In genomic region chr10:132374612-132375011, GRCh38 we compare ENCODE assay signal across 19 cellular contexts. TPM values are rescaled to one million over a fixed set of nuclear protein-coding genes. Genes with fewer than 3 reads are reported as not detected.
DNase-seq lines count a peak whose midpoint lies in the region; ATAC-seq and TF ChIP-seq lines count a peak whose summit lies in the region.
"Had no signal": no experiment of that assay in that cellular context is flagged by ENCODE, and none has a peak within 500 bp of the region (broad histone marks: within the 10 kb centered on the region; RNA-seq: fewer than 3 reads in every experiment).

No MANE protein-coding gene starts in this region.

- no peak overlapping the region for H3K18ac ChIP-seq in neuronal stem cell (ENCODE audit: low read length)

- no peak overlapping the region for H2AFZ ChIP-seq in neuronal stem cell (ENCODE audit: low read length)

- H2AK5ac ChIP-seq in neuronal stem cell (ENCODE audit: low read depth, low read length), result peak overlapping the region; percentile 92

- intact Hi-C loops in CD14-positive monocyte (cut with micrococcal nuclease), result no loop called here
- intact Hi-C loops in dendritic cell treated with granulocyte-macrophage colony-stimulating factor and Interleukin-4, amounts not matched to agents 40 ng/mL and 50 ng/mL, for 4 days (cut with micrococcal nuclease), result no loop called here

- H3K9ac ChIP-seq in neuronal stem cell (ENCODE audit: low read depth, low read length, poor library complexity), result peak overlapping the region; percentile 31

- H3K4me2 ChIP-seq in neuronal stem cell (ENCODE audit: insufficient read depth, low read length, poor library complexity, severe bottlenecking), result no peak overlapping the region

- peaks cover 0 to 11% (median 0%) of the 10 kb centered on the region in 7 donors for H3K9me3 Mint-ChIP-seq in CD14-positive monocyte
- no peaks in the 10 kb centered on the region for H3K9me3 Mint-ChIP-seq in dendritic cell treated with granulocyte-macrophage colony-stimulating factor and Interleukin-4, amounts not matched to agents 40 ng/mL and 50 ng/mL, for 4 days
- H3K9me3 Mint-ChIP-seq: HFFc6 had no signal

- no peaks in the 10 kb centered on the region for H3K9me3 ChIP-seq in neuronal stem cell (replicated peaks in 1 of 2; ENCODE audit: control insufficient read depth in 2 of 2, insufficient read depth in 1 of 2, low read depth in 1 of 2, low read length in 2 of 2)

- no peaks in the 10 kb centered on the region for H3K79me1 ChIP-seq in neuronal stem cell (ENCODE audit: low read depth, low read length)

- H3K4me3 Mint-ChIP-seq in CD14-positive monocyte, result no peak overlapping the region
- no peak overlapping the region for H3K4me3 Mint-ChIP-seq in dendritic cell treated with granulocyte-macrophage colony-stimulating factor and Interleukin-4, amounts not matched to agents 40 ng/mL and 50 ng/mL, for 4 days
- H3K4me3 Mint-ChIP-seq: HFFc6 had no signal

- peaks cover 37% of the 10 kb centered on the region for H3K4me1 Mint-ChIP-seq in CD14-positive monocyte
- H3K4me1 Mint-ChIP-seq in dendritic cell treated with granulocyte-macrophage colony-stimulating factor and Interleukin-4, amounts not matched to agents 40 ng/mL and 50 ng/mL, for 4 days (ENCODE audit: low read depth), result peaks cover 54% of the 10 kb centered on the region

- peak overlapping the region; percentile 49 for H3K23ac ChIP-seq in neuronal stem cell (ENCODE audit: low read depth, low read length, poor library complexity)

- H3K4ac ChIP-seq in neuronal stem cell (ENCODE audit: low read length), result no peak overlapping the region

- H2BK120ac ChIP-seq in neuronal stem cell (ENCODE audit: low read depth, low read length), result no peak overlapping the region

- peaks cover 0 to 3% of the 10 kb centered on the region in 2 donors for H3K36me3 ChIP-seq in neuronal stem cell (replicated peaks in 1 of 2; ENCODE audit: control insufficient read depth in 2 of 2, insufficient read depth in 2 of 2, low read length in 2 of 2)

- H3K27ac Mint-ChIP-seq in CD14-positive monocyte, result peak overlapping the region in 1 of 7 donors; percentile 21
- peak overlapping the region; percentile 76 for H3K27ac Mint-ChIP-seq in dendritic cell treated with granulocyte-macrophage colony-stimulating factor and Interleukin-4, amounts not matched to agents 40 ng/mL and 50 ng/mL, for 4 days
- H3K27ac Mint-ChIP-seq: HFFc6 had no signal

- no peaks in the 10 kb centered on the region for H3K27me3 ChIP-seq in neuronal stem cell (ENCODE audit: control insufficient read depth in 3 of 3, insufficient read depth in 3 of 3, low read depth in 1 of 3, low read length in 3 of 3)

- peak overlapping the region in 1 of 2 donors; percentile 32 for H3K4me3 ChIP-seq in neuronal stem cell (ENCODE audit: low read length in 2 of 2)

- H3K36me3 Mint-ChIP-seq in CD14-positive monocyte, result peaks cover 2 to 3% of the 10 kb centered on the region in 2 donors
- peaks cover 8% of the 10 kb centered on the region for H3K36me3 Mint-ChIP-seq in dendritic cell treated with granulocyte-macrophage colony-stimulating factor and Interleukin-4, amounts not matched to agents 40 ng/mL and 50 ng/mL, for 4 days (ENCODE audit: low read depth)

- no peak overlapping the region for H2BK12ac ChIP-seq in neuronal stem cell (ENCODE audit: low read length)

- no peak overlapping the region for H3K27ac ChIP-seq in neuronal stem cell (replicated peaks; ENCODE audit: low read length)

- H3K14ac ChIP-seq in neuronal stem cell (ENCODE audit: low read length), result no peak overlapping the region

- peaks cover 2 to 8% (median 5%) of the 10 kb centered on the region in 3 donors for H3K27me3 Mint-ChIP-seq in CD14-positive monocyte (ENCODE audit: low read depth in 3 of 3)
- peaks cover 31% of the 10 kb centered on the region for H3K27me3 Mint-ChIP-seq in dendritic cell treated with granulocyte-macrophage colony-stimulating factor and Interleukin-4, amounts not matched to agents 40 ng/mL and 50 ng/mL, for 4 days

- WGBS in neuronal stem cell (ENCODE audit: extremely low coverage in 2 of 2, insufficient read length in 2 of 2, insufficient replicate concordance in 1 of 2), 2 donors, result no CpG with 5 or more reads among the region's 14 CpGs

- H2BK5ac ChIP-seq in neuronal stem cell (ENCODE audit: low read length), result peak overlapping the region; percentile 43

- DNase-seq in 8988T (peak; percentile 4), CD14-positive monocyte (ENCODE audit: low spot score) (peak; percentile 6), neuronal stem cell (ENCODE audit: low spot score) (no peak), AG08396 (ENCODE audit: low spot score) (no peak), kidney tubule cell (ENCODE audit: low spot score) (no peak)
- DNase-seq in activated effector memory CD4-positive, alpha-beta T cell treated with Interleukin-2 at 50 U/mL for 16 hours, result no peak
- DNase-seq: ACHN, AML-193, DMS79 treated with DMSO at 0.1 percent for 48 hours, GOT3, HFFc6, KG1, NCI-H187, NCI-H2227 treated with DMSO at 0.1 percent for 48 hours, NCI-H510A treated with DMSO at 0.1 percent for 48 hours, NCI-H774, OCI-M1 had no signal

- no peak for TF ChIP-seq CTCF in CD14-positive monocyte (IDR thresholded peaks at IDR 0.05)

- H3K4me1 ChIP-seq in neuronal stem cell (ENCODE audit: control insufficient read depth in 2 of 2, insufficient read depth in 1 of 2, low read depth in 1 of 2, low read length in 2 of 2), result no peaks in the 10 kb centered on the region

- no peak overlapping the region for H4K91ac ChIP-seq in neuronal stem cell (ENCODE audit: low read depth, low read length, poor library complexity)

- ATAC-seq in SK-N-SH treated with all-trans-retinoic acid at 6 μM for 48 hours, result no peak

- H4K8ac ChIP-seq in neuronal stem cell (ENCODE audit: low read depth, low read length), result no peak overlapping the region

- H2BK15ac ChIP-seq in neuronal stem cell (ENCODE audit: low read length), result no peak overlapping the region

TF ChIP-seq in SK-N-SH treated with all-trans-retinoic acid at 6 μM for 48 hours, 23 proteins besides CTCF, POLR2A, EP300 and RAD21:
- no peak for TF ChIP-seq PPARA (CRISPR knock-in tag; IDR thresholded peaks at IDR 0.05; ENCODE audit: borderline replicate concordance)
- TF ChIP-seq ZC3H10 (CRISPR knock-in tag; IDR thresholded peaks at IDR 0.05), result no peak
- no peak for TF ChIP-seq ZNF565 (CRISPR knock-in tag; conservative IDR thresholded peaks at IDR 0.05; ENCODE audit: low read depth)
- no peak for TF ChIP-seq CSDC2 (CRISPR knock-in tag; IDR thresholded peaks at IDR 0.05)
- TF ChIP-seq ZFP3 (CRISPR knock-in tag; IDR thresholded peaks at IDR 0.05), result no peak
- no peak for TF ChIP-seq RARB (CRISPR knock-in tag; IDR thresholded peaks at IDR 0.05)
- TF ChIP-seq ZNF70 (CRISPR knock-in tag; IDR thresholded peaks at IDR 0.05), result no peak
- no peak for TF ChIP-seq GLIS3 (CRISPR knock-in tag; IDR thresholded peaks at IDR 0.05)
- TF ChIP-seq ESRRG (CRISPR knock-in tag; IDR thresholded peaks at IDR 0.05), result no peak

RNA-seq across cellular contexts. Expression of gene PWWP2B, which starts 22.4 kb away (rescaled TPM):
- polyA plus RNA-seq in CD14-positive monocyte, result 1 to 10 TPM; 2.4 to 2.7 TPM
- polyA plus RNA-seq in neuronal stem cell (2013, experiment 1 of 2), result 2.1 TPM
- polyA plus RNA-seq in neuronal stem cell (2013, experiment 2 of 2), result 2.0 TPM

RNA-seq across cellular contexts. Expression of gene LRRC27, which starts 42.6 kb away (rescaled TPM):
- polyA plus RNA-seq in CD14-positive monocyte, result 1 to 10 TPM; 3.6 TPM
- polyA plus RNA-seq in neuronal stem cell (2013, experiment 1 of 2), result 12.6 TPM
- 11.2 TPM for polyA plus RNA-seq in neuronal stem cell (2013, experiment 2 of 2)

Comparison
In these comparisons a context has a peak if more than half of its experiments do, and no peak if none do; other contexts are left out.
1. DNase-seq: peak in 8988T (single experiment) and CD14-positive monocyte (single experiment); none in neuronal stem cell (single experiment), AG08396 (single experiment), kidney tubule cell (single experiment) and activated effector memory CD4-positive, alpha-beta T cell treated with Interleukin-2 at 50 U/mL for 16 hours (single experiment).